ENCODE assay signal across 12 cellular contexts in genomic region chr4:25654971-25655963, GRCh38. TPM values are rescaled to one million over a fixed set of nuclear protein-coding genes. Genes with fewer than 3 reads are reported as not detected.
DNase-seq lines count a peak whose midpoint lies in the region; ATAC-seq and TF ChIP-seq lines count a peak whose summit lies in the region.
"Had no signal": no experiment of that assay in that cellular context is flagged by ENCODE, and none has a peak within 500 bp of the region (broad histone marks: within the 10 kb centered on the region; RNA-seq: fewer than 3 reads in every experiment).

Gene SLC34A2 (plus strand): TSS chr4:25655851. CDS start chr4:25662501, 6,650 bp downstream.

- H3K79me1 ChIP-seq in mesendoderm (ENCODE audit: low read length): no peaks in the 10 kb centered on the region

- peak within 1 kb of the TSS; percentile 16 for H3K4me2 ChIP-seq in mesendoderm (ENCODE audit: low read length)

- ATAC-seq in central memory CD8-positive, alpha-beta T cell (replicated peaks; ENCODE audit: extremely low read depth, poor library complexity, severe bottlenecking): peak; percentile 28
- ATAC-seq in GM18517 (IDR thresholded peaks at IDR 0.05; ENCODE audit: unreplicated experiment): no peak
- ATAC-seq: naive thymus-derived CD8-positive, alpha-beta T cell had no signal

- WGBS in mesendoderm (ENCODE audit: extremely low coverage, insufficient coverage, low lambda C conversion rate): no CpG with 5 or more reads among the region's 71 CpGs

- peak within 1 kb of the TSS; percentile 34 for H3K23ac ChIP-seq in mesendoderm (ENCODE audit: low read length)

- H3K4me3 Mint-ChIP-seq in central memory CD8-positive, alpha-beta T cell: peak within 1 kb of the TSS; percentile 62

- intact Hi-C loops in left ventricle myocardium inferior (cut with micrococcal nuclease): no loop called here

- peak within 1 kb of the TSS; percentile 59 for H3K56ac ChIP-seq in mesendoderm (ENCODE audit: low read length)

- H3K27ac Mint-ChIP-seq in central memory CD8-positive, alpha-beta T cell (ENCODE audit: low read depth): no peak within 1 kb of the TSS
- H3K27ac Mint-ChIP-seq: CD4-positive, CD25-positive, alpha-beta regulatory T cell had no signal

- H2BK15ac ChIP-seq in mesendoderm (replicated peaks; ENCODE audit: low read depth): no peak within 1 kb of the TSS

- H3K4me3 ChIP-seq in left ventricle myocardium inferior: peak within 1 kb of the TSS; percentile 48
- peak within 1 kb of the TSS in 1 of 2 donors; percentile 6 for H3K4me3 ChIP-seq in right atrium auricular region
- no peak within 1 kb of the TSS for H3K4me3 ChIP-seq in mesendoderm (ENCODE audit: low read length)

- peaks cover 36% of the 10 kb centered on the region for H3K27me3 Mint-ChIP-seq in central memory CD8-positive, alpha-beta T cell

- H2BK120ac ChIP-seq in mesendoderm (ENCODE audit: low read depth, low read length): no peak within 1 kb of the TSS

- no peaks in the 10 kb centered on the region for H3K9me3 Mint-ChIP-seq in central memory CD8-positive, alpha-beta T cell

- H3K9me3 ChIP-seq in left ventricle myocardium inferior (replicated peaks): no peaks in the 10 kb centered on the region
- no peaks in the 10 kb centered on the region for H3K9me3 ChIP-seq in right atrium auricular region

- H4K5ac ChIP-seq in mesendoderm (ENCODE audit: low read length): no peak within 1 kb of the TSS

- TF ChIP-seq CTCF in left ventricle myocardium inferior (IDR thresholded peaks at IDR 0.05; ENCODE audit: borderline replicate concordance) (no peak), right atrium auricular region (IDR thresholded peaks at IDR 0.05) (no peak)

- H2AK5ac ChIP-seq in mesendoderm (ENCODE audit: low read length): peak within 1 kb of the TSS; percentile 36

- H3K4me1 ChIP-seq in left ventricle myocardium inferior (peaks cover 8% of the 10 kb centered on the region), right atrium auricular region (peaks cover 0 to 11% of the 10 kb centered on the region in 2 donors), mesendoderm (ENCODE audit: control insufficient read depth, low read depth, low read length) (peaks cover 9% of the 10 kb centered on the region)

- no peak within 1 kb of the TSS for H3K4ac ChIP-seq in mesendoderm (ENCODE audit: low read depth, low read length)

- no peaks in the 10 kb centered on the region for H3K36me3 Mint-ChIP-seq in central memory CD8-positive, alpha-beta T cell (ENCODE audit: insufficient read depth)
- H3K36me3 Mint-ChIP-seq: CD4-positive, CD25-positive, alpha-beta regulatory T cell; naive thymus-derived CD8-positive, alpha-beta T cell had no signal

- peak within 1 kb of the TSS; percentile 25 for H2BK5ac ChIP-seq in mesendoderm (ENCODE audit: low read length)

- no peaks in the 10 kb centered on the region for H3K36me3 ChIP-seq in left ventricle myocardium inferior
- H3K36me3 ChIP-seq in right atrium auricular region: no peaks in the 10 kb centered on the region
- no peaks in the 10 kb centered on the region for H3K36me3 ChIP-seq in mesendoderm (ENCODE audit: control insufficient read depth, insufficient read depth, low read length)

- no peak for DNase-seq in left ventricle myocardium inferior
- no peak for DNase-seq in right atrium auricular region (ENCODE audit: low spot score)
- DNase-seq in central memory CD8-positive, alpha-beta T cell (ENCODE audit: low spot score in 2 of 2): no peak
- peak; percentile 84 for DNase-seq in mesendoderm
- no peak for DNase-seq in SHP77 treated with DMSO at 0.1 percent for 48 hours (lab: John Stamatoyannopoulos, UW)
- no peak for DNase-seq in KG1 (lab: John Stamatoyannopoulos, UW)
- DNase-seq in SKM-1 treated with dmso at 0.1 percent for 144 hours (lab: John Stamatoyannopoulos, UW; ENCODE audit: unreplicated experiment): no peak
- DNase-seq: CD4-positive, CD25-positive, alpha-beta regulatory T cell; naive thymus-derived CD8-positive, alpha-beta T cell had no signal

- no peak within 1 kb of the TSS for H4K8ac ChIP-seq in mesendoderm (ENCODE audit: low read depth, low read length)

- peak within 1 kb of the TSS; percentile 9 for H3K9ac ChIP-seq in mesendoderm (ENCODE audit: low read length)

- no peak within 1 kb of the TSS for H3K27ac ChIP-seq in left ventricle myocardium inferior (replicated peaks)
- H3K27ac ChIP-seq in right atrium auricular region: no peak within 1 kb of the TSS
- no peak within 1 kb of the TSS for H3K27ac ChIP-seq in mesendoderm (ENCODE audit: low read depth, low read length)

- H3K18ac ChIP-seq in mesendoderm (ENCODE audit: low read length): peak within 1 kb of the TSS; percentile 60

- H3K79me2 ChIP-seq in mesendoderm (ENCODE audit: control insufficient read depth, insufficient read depth, low read length): no peaks in the 10 kb centered on the region

- H3K4me1 Mint-ChIP-seq in central memory CD8-positive, alpha-beta T cell: peaks cover 13% of the 10 kb centered on the region

- H3K27me3 ChIP-seq in left ventricle myocardium inferior (ENCODE audit: low read depth) (peaks cover 71% of the 10 kb centered on the region), right atrium auricular region (peaks cover 3 to 6% of the 10 kb centered on the region in 2 donors), mesendoderm (ENCODE audit: insufficient read depth, low read length, poor library complexity) (no peaks in the 10 kb centered on the region)

RNA-seq across cellular contexts. Expression of gene SLC34A2, which starts in this region (rescaled TPM):
- total RNA-seq in left ventricle myocardium inferior: not detected
- not detected for total RNA-seq in right atrium auricular region
- polyA plus RNA-seq in mesendoderm (2013, experiment 1 of 2): 2.6 TPM
- polyA plus RNA-seq in mesendoderm (2013, experiment 2 of 2): 2.3 TPM
- total RNA-seq: CD4-positive, CD25-positive, alpha-beta regulatory T cell; M059J; naive thymus-derived CD8-positive, alpha-beta T cell; T-helper 2 cell treated with Interferon-gamma antibody and Interleukin-4, amounts not matched to agents 100 ng/mL and 5 ng/mL, for 36 hours had no signal
- polyA plus RNA-seq: CD4-positive, CD25-positive, alpha-beta regulatory T cell; naive thymus-derived CD8-positive, alpha-beta T cell had no signal
